25 cellular contexts compared by ENCODE assay signal in the genomic region with DNA sequence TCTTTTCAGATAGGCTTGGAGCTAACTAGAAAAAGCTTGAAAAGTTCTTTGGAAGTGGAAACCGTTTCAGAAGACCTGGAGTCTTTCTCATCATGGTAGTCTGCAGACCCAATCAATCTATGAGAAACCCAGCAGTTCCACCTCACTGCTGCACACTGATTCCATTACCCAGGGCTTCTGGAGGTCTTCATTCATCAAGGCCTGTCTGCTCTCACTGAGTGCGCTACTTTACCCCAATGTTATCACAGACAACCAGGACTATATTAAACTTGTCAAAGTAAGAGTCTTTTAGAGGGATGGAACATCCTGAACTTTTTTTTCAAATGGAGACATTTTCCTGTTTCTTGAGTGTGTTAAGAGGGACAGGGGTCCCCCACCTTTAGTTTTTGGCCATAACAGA.
DNase-seq lines count a peak whose midpoint lies in the region; ATAC-seq, FAIRE-seq and TF ChIP-seq lines count a peak whose summit lies in the region.
"Had no signal": no experiment of that assay in that cellular context is flagged by ENCODE, and none has a peak within 500 bp of the region (broad histone marks: within the 10 kb centered on the region; RNA-seq: fewer than 3 reads in every experiment).

No MANE protein-coding gene starts in this region.

- H2BK20ac ChIP-seq in H1 (ENCODE audit: low read length), result no peak overlapping the region

- no peaks in the 10 kb centered on the region for H3K79me2 ChIP-seq in H1 (ENCODE audit: control insufficient read depth in 1 of 2, insufficient read depth in 2 of 2, low read length in 2 of 2)

- CTCF ChIA-PET in H1 (lab: Charles Lee; ENCODE audit: partially characterized antibody), result no interaction called here

- H3K56ac ChIP-seq in H1 (replicated peaks; ENCODE audit: insufficient read length, low read depth, low read length), result no peak overlapping the region

- no peak overlapping the region for H4K5ac ChIP-seq in H1 (ENCODE audit: insufficient read length, low read depth, low read length)

- H3K23me2 ChIP-seq in H1 (ENCODE audit: low read depth, low read length), result no peaks in the 10 kb centered on the region

- WGBS in right cardiac atrium, result 36% methylated on average over 2 of the region's 2 CpGs
- WGBS in H1 (ENCODE audit: extremely low coverage in 1 of 2, insufficient coverage in 1 of 2, insufficient read length in 1 of 2, insufficient replicate concordance in 2 of 2, low coverage in 1 of 2, low lambda C conversion rate in 2 of 2, missing lambda C conversion rate in 1 of 2), 2 experiments, result 88% methylated on average over 2 of the region's 2 CpGs; no CpG with 5 or more reads in 1 of the 2 experiments

- no peak overlapping the region for H3K23ac ChIP-seq in H1 (ENCODE audit: insufficient read length)

- H3K4me3 ChIP-seq in right cardiac atrium (ENCODE audit: low read length) (no peak overlapping the region), H1 (ENCODE audit: extremely low read depth in 1 of 4, insufficient read depth in 2 of 4, low read depth in 3 of 4, low read length in 4 of 4) (no peak overlapping the region), ascending aorta (no peak overlapping the region)
- H3K4me3 ChIP-seq: BLaER1 treated with 17β-estradiol and CSF1 and Interleukin-3, amounts not matched to agents 10 nM and 100 nM; GM12878; GM23248 had no signal

- no peak for DNase-seq in Right ventricle myocardium superior
- no peak for DNase-seq in left cardiac atrium
- no peak for DNase-seq in right cardiac atrium
- no peak for DNase-seq in Right ventricle myocardium inferior (ENCODE audit: missing footprints)
- DNase-seq in H1 (ENCODE audit: low read depth in 1 of 2, low spot score in 2 of 2), result no peak
- no peak for DNase-seq in ascending aorta (ENCODE audit: low spot score in 2 of 2)
- DNase-seq: CD4-positive, alpha-beta T cell; CD8-positive, alpha-beta memory T cell; DMS 273 treated with DMSO at 0.1 percent for 48 hours; DMS79; EL; GDM1; GM23248; H7; HCEC 1CT had no signal

- H2BK120ac ChIP-seq in H1 (replicated peaks; ENCODE audit: low read depth, low read length), result no peak overlapping the region

- TF ChIP-seq CTCF in H1 (IDR thresholded peaks at IDR 0.05; ENCODE audit: control extremely low read depth in 1 of 3, insufficient read depth in 1 of 3, low read depth in 1 of 3, low read length in 3 of 3) (no peak), ascending aorta (IDR thresholded peaks at IDR 0.05) (no peak)

- no peak overlapping the region for H3K4me2 ChIP-seq in H1 (ENCODE audit: insufficient read depth in 1 of 2, low read depth in 2 of 2, low read length in 2 of 2)
- H3K4me2 ChIP-seq: BLaER1 treated with 17β-estradiol and CSF1 and Interleukin-3, amounts not matched to agents 10 nM and 100 nM had no signal

- no peak overlapping the region for H2BK5ac ChIP-seq in H1 (ENCODE audit: low read depth, low read length)

- intact Hi-C loops in Right ventricle myocardium superior (cut with DNase I), result no loop called here
- intact Hi-C loops in left cardiac atrium (cut with DNase I), result no loop called here
- intact Hi-C loops in right cardiac atrium (cut with DNase I), result no loop called here
- intact Hi-C loops in Right ventricle myocardium inferior (cut with DNase I), result no loop called here
- intact Hi-C loops in ascending aorta (cut with DNase I), result no loop called here

- no peaks in the 10 kb centered on the region for H3K4me1 Mint-ChIP-seq in stimulated activated memory B cell treated with anti-CD40 and anti-IgM and Interleukin-4, amounts not matched to agents 10 μg/mL and 1 μg/mL and 100 μg/mL, for 72 hours
- H3K4me1 Mint-ChIP-seq: B cell; CD14-positive monocyte; CD8-positive, alpha-beta memory T cell had no signal

- H3K4ac ChIP-seq in H1 (replicated peaks; ENCODE audit: insufficient read length, low read depth, low read length), result no peak overlapping the region

- POLR2A ChIA-PET in H1 (lab: Charles Lee; ENCODE audit: partially characterized antibody), result no interaction called here

- 0 out of 2 replicates have a peak overlapping the region, but pooled peaks have one; percentile 10 for H2AFZ ChIP-seq in H1 (ENCODE audit: low read length)
- H2AFZ ChIP-seq: GM23248 had no signal

- no peak overlapping the region for H2AK5ac ChIP-seq in H1 (ENCODE audit: low read depth, low read length)

- H3K27ac ChIP-seq in right cardiac atrium (ENCODE audit: low read length), result no peak overlapping the region
- H3K27ac ChIP-seq in H1 (ENCODE audit: low read depth, low read length), result no peak overlapping the region
- H3K27ac ChIP-seq in ascending aorta, result no peak overlapping the region
- H3K27ac ChIP-seq: 22Rv1; BLaER1 treated with 17β-estradiol and CSF1 and Interleukin-3, amounts not matched to agents 10 nM and 100 nM; GM23248 had no signal

- H3K9me3 Mint-ChIP-seq in stimulated activated memory B cell treated with anti-CD40 and anti-IgM and Interleukin-4, amounts not matched to agents 10 μg/mL and 1 μg/mL and 100 μg/mL, for 72 hours, result peaks cover 3% of the 10 kb centered on the region

- no peak for TF ChIP-seq RAD21 in H1 (IDR thresholded peaks at IDR 0.05 in 1 of 2, conservative IDR thresholded peaks at IDR 0.05 in 1 of 2; ENCODE audit: low read depth in 2 of 2, low read length in 2 of 2)

- no peak overlapping the region for H2BK12ac ChIP-seq in H1 (ENCODE audit: low read depth, low read length)

- ATAC-seq in Right ventricle myocardium superior (ENCODE audit: poor library complexity), result peak; percentile 36
- ATAC-seq in left cardiac atrium, result no peak
- ATAC-seq in right cardiac atrium, result peak; percentile 49 to 51
- ATAC-seq in Right ventricle myocardium inferior, result no peak
- ATAC-seq in stimulated activated memory B cell treated with anti-CD40 and anti-IgM and Interleukin-4, amounts not matched to agents 10 μg/mL and 1 μg/mL and 100 μg/mL, for 72 hours, result no peak
- no peak for ATAC-seq in HG02973 (IDR thresholded peaks at IDR 0.05; ENCODE audit: unreplicated experiment)
- ATAC-seq: GM12878 had no signal

- H3K9me3 ChIP-seq in right cardiac atrium (ENCODE audit: control insufficient read depth, low read length) (no peaks in the 10 kb centered on the region), H1 (ENCODE audit: insufficient read depth in 2 of 2, low read depth in 1 of 2, low read length in 1 of 2) (no peaks in the 10 kb centered on the region), ascending aorta (no peaks in the 10 kb centered on the region)

- no peak for TF ChIP-seq POLR2A in H1 (IDR thresholded peaks at IDR 0.05; ENCODE audit: control extremely low read depth in 1 of 2, low read depth in 2 of 2, low read length in 2 of 2)

- H3K79me1 ChIP-seq in H1 (ENCODE audit: low read depth, low read length), result no peaks in the 10 kb centered on the region

- H3K27me3 Mint-ChIP-seq in stimulated activated memory B cell treated with anti-CD40 and anti-IgM and Interleukin-4, amounts not matched to agents 10 μg/mL and 1 μg/mL and 100 μg/mL, for 72 hours, result peaks cover 30% of the 10 kb centered on the region

- H3K14ac ChIP-seq in H1 (ENCODE audit: insufficient read length), result no peak overlapping the region

- no peak overlapping the region for H3K18ac ChIP-seq in H1 (ENCODE audit: extremely low read depth, low read length)

- no peak overlapping the region for H2BK15ac ChIP-seq in H1 (ENCODE audit: low read length)

- H3K27me3 ChIP-seq in right cardiac atrium (ENCODE audit: control insufficient read depth, insufficient read depth) (no peaks in the 10 kb centered on the region), H1 (replicated peaks in 1 of 4; ENCODE audit: control insufficient read depth in 3 of 4, extremely low read depth in 1 of 4, insufficient read depth in 3 of 4, low read length in 3 of 4) (no peaks in the 10 kb centered on the region; a peak in 1 of 7 replicates), ascending aorta (no peaks in the 10 kb centered on the region)
- H3K27me3 ChIP-seq: BLaER1 treated with 17β-estradiol and CSF1 and Interleukin-3, amounts not matched to agents 10 nM and 100 nM had no signal

- no peaks in the 10 kb centered on the region for H3K36me3 Mint-ChIP-seq in stimulated activated memory B cell treated with anti-CD40 and anti-IgM and Interleukin-4, amounts not matched to agents 10 μg/mL and 1 μg/mL and 100 μg/mL, for 72 hours
- H3K36me3 Mint-ChIP-seq: CD14-positive monocyte; CD8-positive, alpha-beta memory T cell had no signal

- TF ChIP-seq EP300 in H1 (IDR thresholded peaks at IDR 0.05; ENCODE audit: borderline replicate concordance in 1 of 2, low read depth in 2 of 2, low read length in 2 of 2), result no peak

- no peak for FAIRE-seq in H1 (lab: Jason Lieb, UNC)
- FAIRE-seq: A204.1, D721Med, GM12878, GM19239 had no signal

- H4K8ac ChIP-seq in H1 (ENCODE audit: extremely low read depth, insufficient read depth, low read length), result no peak overlapping the region

- H3K9ac ChIP-seq in H1 (replicated peaks in 1 of 4; ENCODE audit: extremely low read depth in 1 of 4, low read depth in 3 of 4, low read length in 3 of 4), result no peak overlapping the region
- H3K9ac ChIP-seq: BLaER1 treated with 17β-estradiol and CSF1 and Interleukin-3, amounts not matched to agents 10 nM and 100 nM; GM23248 had no signal

- H3K27ac Mint-ChIP-seq in stimulated activated memory B cell treated with anti-CD40 and anti-IgM and Interleukin-4, amounts not matched to agents 10 μg/mL and 1 μg/mL and 100 μg/mL, for 72 hours, result no peak overlapping the region
- H3K27ac Mint-ChIP-seq: B cell; CD14-positive monocyte; CD4-positive, alpha-beta T cell; CD8-positive, alpha-beta memory T cell had no signal

- H3K36me3 ChIP-seq in H1 (ENCODE audit: control insufficient read depth in 2 of 4, insufficient read depth in 4 of 4, low read length in 3 of 4) (no peaks in the 10 kb centered on the region), ascending aorta (no peaks in the 10 kb centered on the region)
- H3K36me3 ChIP-seq: BLaER1 treated with 17β-estradiol and CSF1 and Interleukin-3, amounts not matched to agents 10 nM and 100 nM had no signal

- no peak overlapping the region for H4K91ac ChIP-seq in H1 (replicated peaks; ENCODE audit: insufficient read length, low read length)

- H3K4me3 Mint-ChIP-seq in stimulated activated memory B cell treated with anti-CD40 and anti-IgM and Interleukin-4, amounts not matched to agents 10 μg/mL and 1 μg/mL and 100 μg/mL, for 72 hours, result no peak overlapping the region
- H3K4me3 Mint-ChIP-seq: B cell; CD14-positive monocyte; CD4-positive, alpha-beta T cell; CD8-positive, alpha-beta memory T cell had no signal

- no peaks in the 10 kb centered on the region for H4K20me1 ChIP-seq in H1 (replicated peaks in 1 of 2; ENCODE audit: control insufficient read depth in 1 of 2, insufficient read depth in 2 of 2, low read length in 2 of 2)
- H4K20me1 ChIP-seq: BLaER1 treated with 17β-estradiol and CSF1 and Interleukin-3, amounts not matched to agents 10 nM and 100 nM had no signal

- no peaks in the 10 kb centered on the region for H3K4me1 ChIP-seq in right cardiac atrium (ENCODE audit: control insufficient read depth, insufficient read depth, low read length)
- H3K4me1 ChIP-seq in H1 (replicated peaks in 1 of 4; ENCODE audit: control insufficient read depth in 3 of 4, insufficient read depth in 4 of 4, low read length in 3 of 4), result no peaks in the 10 kb centered on the region; a peak in 1 of 7 replicates
- H3K4me1 ChIP-seq in ascending aorta, result no peaks in the 10 kb centered on the region

TF ChIP-seq in H1, 55 proteins besides CTCF, POLR2A, EP300 and RAD21 (continues in another document):
- TF ChIP-seq ASH2L (IDR thresholded peaks at IDR 0.05; ENCODE audit: low read length) (no peak), SP4 (IDR thresholded peaks at IDR 0.05; ENCODE audit: low read length) (no peak)

Comparison
In these comparisons a context has a peak if more than half of its experiments do, and no peak if none do; other contexts are left out.
1. ATAC-seq: peak in Right ventricle myocardium superior (single experiment) and right cardiac atrium (2 of 2); none in left cardiac atrium (0 of 2), Right ventricle myocardium inferior (single experiment), stimulated activated memory B cell treated with anti-CD40 and anti-IgM and Interleukin-4, amounts not matched to agents 10 μg/mL and 1 μg/mL and 100 μg/mL, for 72 hours (single experiment) and HG02973 (single experiment).